35 cellular contexts compared by ENCODE assay signal in genomic region chr2:196737046-196737445, GRCh38.
DNase-seq lines count a peak whose midpoint lies in the region; ATAC-seq, FAIRE-seq and TF ChIP-seq lines count a peak whose summit lies in the region.
"Had no signal": no experiment of that assay in that cellular context is flagged by ENCODE, and none has a peak within 500 bp of the region (broad histone marks: within the 10 kb centered on the region; RNA-seq: fewer than 3 reads in every experiment).

No MANE protein-coding gene starts in this region.

- H2AFZ ChIP-seq in trophoblast cell (ENCODE audit: insufficient read depth, low read length, poor library complexity): no peak overlapping the region

- no peak overlapping the region for H2AK5ac ChIP-seq in trophoblast cell (ENCODE audit: low read length)

- TF ChIP-seq CTCF in AG10803 (conservative IDR thresholded peaks at IDR 0.05; ENCODE audit: low read length) (no peak), spleen (IDR thresholded peaks at IDR 0.05 in 8 of 11, conservative IDR thresholded peaks at IDR 0.05 in 3 of 11) (no peak)

- H3K9ac ChIP-seq in trophoblast cell (ENCODE audit: low read length): no peak overlapping the region
- H3K9ac ChIP-seq: BLaER1; BLaER1 treated with 17β-estradiol and CSF1 and Interleukin-3, amounts not matched to agents 10 nM and 100 nM had no signal

- no peak for TF ChIP-seq POLR2A in GM12891 (IDR thresholded peaks at IDR 0.05; ENCODE audit: low read depth, low read length)
- TF ChIP-seq POLR2A in spleen (IDR thresholded peaks at IDR 0.05): no peak

- no peak overlapping the region for H3K4me2 ChIP-seq in trophoblast cell (ENCODE audit: low read length)
- H3K4me2 ChIP-seq: A549; BLaER1; BLaER1 treated with 17β-estradiol and CSF1 and Interleukin-3, amounts not matched to agents 10 nM and 100 nM had no signal

- no peak overlapping the region for H4K8ac ChIP-seq in trophoblast cell (ENCODE audit: low read depth, low read length)

- no peaks in the 10 kb centered on the region for H3K9me3 ChIP-seq in trophoblast cell (ENCODE audit: insufficient read depth, low read depth, low read length)
- H3K9me3 ChIP-seq in spleen: peaks cover 0 to 46% (median 23%) of the 10 kb centered on the region in 8 donors
- H3K9me3 ChIP-seq: BE2C had no signal

- H2BK12ac ChIP-seq in trophoblast cell (ENCODE audit: low read length): no peak overlapping the region

- H3K79me1 ChIP-seq in trophoblast cell (ENCODE audit: low read length): no peaks in the 10 kb centered on the region

- DNase-seq in AG10803 (ENCODE audit: low read depth) (peak; percentile 52), GM12891 (ENCODE audit: insufficient read length, low spot score) (no peak), M059J (ENCODE audit: low read depth) (peak; percentile 8), trophoblast cell (peak; percentile 10 to 67), kidney glomerular epithelial cell (lab: John Stamatoyannopoulos, UW) (no peak), spleen (no peak)
- DNase-seq: 8988T; ACHN; AML-193; BE2C; C1 segment of cervical spinal cord; Caco-2; Calu3; CD4-positive, alpha-beta memory T cell; CD4-positive, alpha-beta T cell; CD4-positive, CD25-positive, alpha-beta regulatory T cell; CD8-positive, alpha-beta memory T cell; CD8-positive, alpha-beta T cell; COR-L47; DMS 273 treated with DMSO at 0.1 percent for 48 hours; DMS153; DMS53; DMS79; DMS79 treated with DMSO at 0.1 percent for 48 hours; DND-41; EL had no signal

- H3K27ac ChIP-seq in trophoblast cell (ENCODE audit: low read depth, low read length) (no peak overlapping the region), spleen (no peak overlapping the region)
- H3K27ac ChIP-seq: 22Rv1; A549; BLaER1; BLaER1 treated with 17β-estradiol and CSF1 and Interleukin-3, amounts not matched to agents 10 nM and 100 nM; C4-2B had no signal

- no peak overlapping the region for H2BK5ac ChIP-seq in trophoblast cell (ENCODE audit: low read depth, low read length, poor library complexity)

- ATAC-seq in GM21367 (IDR thresholded peaks at IDR 0.05; ENCODE audit: unreplicated experiment) (no peak), HG02885 (IDR thresholded peaks at IDR 0.05; ENCODE audit: poor library complexity, unreplicated experiment) (no peak)
- ATAC-seq: A549; CD8-positive, alpha-beta T cell had no signal

- H3K4ac ChIP-seq in trophoblast cell (ENCODE audit: low read depth, low read length): no peak overlapping the region

- H3K4me3 ChIP-seq in AG10803 (ENCODE audit: low read length) (no peak overlapping the region), trophoblast cell (ENCODE audit: low read depth, low read length) (no peak overlapping the region), spleen (no peak overlapping the region)
- H3K4me3 ChIP-seq: A549; BLaER1; BLaER1 treated with 17β-estradiol and CSF1 and Interleukin-3, amounts not matched to agents 10 nM and 100 nM had no signal

- no peak overlapping the region for H2BK120ac ChIP-seq in trophoblast cell (ENCODE audit: insufficient read depth, low read length, poor library complexity)

- H3K27me3 ChIP-seq in trophoblast cell (ENCODE audit: insufficient read depth, low read length) (no peaks in the 10 kb centered on the region), spleen (replicated peaks in 1 of 7) (no peaks in the 10 kb centered on the region)
- H3K27me3 ChIP-seq: BE2C; BLaER1; BLaER1 treated with 17β-estradiol and CSF1 and Interleukin-3, amounts not matched to agents 10 nM and 100 nM had no signal

- H3K4me1 ChIP-seq in trophoblast cell (ENCODE audit: control insufficient read depth in 1 of 2, insufficient read depth in 2 of 2, low read length in 2 of 2) (no peaks in the 10 kb centered on the region), spleen (no peaks in the 10 kb centered on the region)
- H3K4me1 ChIP-seq: A549, BE2C, BLaER1, Caco-2 had no signal

- H4K12ac ChIP-seq in trophoblast cell (ENCODE audit: low read depth, low read length): no peak overlapping the region

- H3K79me2 ChIP-seq in trophoblast cell (ENCODE audit: control insufficient read depth, insufficient read depth, low read length, poor library complexity): no peaks in the 10 kb centered on the region

- intact Hi-C loops in spleen (cut with DNase I; ENCODE audit: low total_unique reads): no loop called here

- no CpG with 5 or more reads among the region's 2 CpGs for WGBS in trophoblast cell (ENCODE audit: extremely low coverage, insufficient coverage, insufficient read length)
- WGBS in spleen, 5 donors: 55 to 87% (median 69%) methylated on average over 2 of the region's 2 CpGs

- no peak overlapping the region for H3K23ac ChIP-seq in trophoblast cell (ENCODE audit: low read length)

- H3K36me3 ChIP-seq in trophoblast cell (ENCODE audit: control insufficient read depth in 1 of 2, insufficient read depth in 2 of 2, low read length in 2 of 2): no peaks in the 10 kb centered on the region
- no peaks in the 10 kb centered on the region for H3K36me3 ChIP-seq in spleen
- H3K36me3 ChIP-seq: BE2C had no signal

- FAIRE-seq in GM12891 (lab: Jason Lieb, UNC): peak; percentile 59
- FAIRE-seq: A204.1, D721Med had no signal

- H3K14ac ChIP-seq in trophoblast cell (ENCODE audit: low read length): no peak overlapping the region

- H4K91ac ChIP-seq in trophoblast cell (ENCODE audit: low read depth, low read length): no peak overlapping the region

- no peak overlapping the region for H3K18ac ChIP-seq in trophoblast cell (ENCODE audit: low read length)

TF ChIP-seq in GM12891, 5 proteins besides CTCF, POLR2A, EP300 and RAD21:
- TF ChIP-seq POU2F2 (IDR thresholded peaks at IDR 0.05; ENCODE audit: low read depth, low read length): no peak
- TF ChIP-seq TAF1 (IDR thresholded peaks at IDR 0.05; ENCODE audit: low read depth, low read length): no peak
- no peak for TF ChIP-seq POLR2AphosphoS5 (IDR thresholded peaks at IDR 0.05; ENCODE audit: low read depth, low read length)
- no peak for TF ChIP-seq SPI1 (IDR thresholded peaks at IDR 0.05; ENCODE audit: low read depth, low read length)
- TF ChIP-seq PAX5 (IDR thresholded peaks at IDR 0.05; ENCODE audit: insufficient read depth, low read length, severe bottlenecking): no peak

Comparison
In these comparisons a context has a peak if more than half of its experiments do, and no peak if none do; other contexts are left out.
1. DNase-seq: peak in AG10803 (single experiment), M059J (single experiment) and trophoblast cell (2 of 2); none in GM12891 (single experiment), kidney glomerular epithelial cell (single experiment) and spleen (single experiment).